Comparison of ENCODE assay signal across 24 cellular contexts in the genomic region with DNA sequence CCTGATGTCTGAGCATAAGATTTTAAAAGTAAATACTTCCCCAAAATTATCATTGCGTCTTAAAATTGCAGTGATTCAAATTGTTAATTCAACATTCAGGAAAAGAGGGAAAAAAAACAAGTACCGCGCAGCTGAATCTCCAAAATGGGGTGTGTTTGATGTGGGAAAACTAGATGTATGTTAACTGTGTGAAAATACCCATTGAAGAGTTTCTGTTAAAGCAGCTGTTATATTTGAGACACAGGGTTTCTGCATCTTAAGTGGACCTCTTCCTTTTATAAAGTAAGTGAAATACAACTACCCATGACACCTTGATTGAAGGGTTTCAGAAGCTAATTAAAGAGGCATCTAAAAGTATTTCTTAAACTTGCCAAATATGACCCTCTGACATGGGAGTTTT.
"Had no signal": no experiment of that assay in that cellular context is flagged by ENCODE, and none has a peak within 500 bp of the region (broad histone marks: within the 10 kb centered on the region; RNA-seq: fewer than 3 reads in every experiment).

No MANE protein-coding gene starts in this region.

- H3K27me3 ChIP-seq: colonic mucosa, esophagus muscularis mucosa, esophagus squamous epithelium, foreskin keratinocyte, gastrocnemius medialis, gastroesophageal sphincter, heart left ventricle, heart right ventricle had no signal

- H3K9me3 ChIP-seq: colonic mucosa, esophagus muscularis mucosa, esophagus squamous epithelium, gastrocnemius medialis, gastroesophageal sphincter had no signal

- H3K4me3 ChIP-seq: colonic mucosa, coronary artery, dorsolateral prefrontal cortex, esophagus muscularis mucosa, esophagus squamous epithelium, gastrocnemius medialis, gastroesophageal sphincter, heart left ventricle, heart right ventricle had no signal

- ATAC-seq: effector memory CD8-positive, alpha-beta T cell; esophagus mucosa; foreskin keratinocyte; gastrocnemius medialis; gastroesophageal sphincter; heart left ventricle; heart right ventricle had no signal

- H3K4me1 ChIP-seq: colonic mucosa, esophagus muscularis mucosa, esophagus squamous epithelium, foreskin keratinocyte, gastrocnemius medialis, gastroesophageal sphincter, heart left ventricle, heart right ventricle had no signal

- H3K27ac ChIP-seq: colonic mucosa, coronary artery, dorsolateral prefrontal cortex, epithelial cell of prostate, esophagus muscularis mucosa, esophagus squamous epithelium, foreskin keratinocyte, gastrocnemius medialis, gastroesophageal sphincter, heart left ventricle, heart right ventricle had no signal

- DNase-seq: colonic mucosa; cortex of kidney; dermis blood vessel endothelial cell; dorsolateral prefrontal cortex; effector CD4-positive, alpha-beta T cell; effector CD8-positive, alpha-beta T cell; effector memory CD4-positive, alpha-beta T cell; effector memory CD8-positive, alpha-beta T cell; endodermal cell; erythroblast; esophagus squamous epithelium; foreskin fibroblast; foreskin keratinocyte; foreskin melanocyte; gastrocnemius medialis; glutamatergic neuron; head of caudate nucleus; heart left ventricle; heart right ventricle had no signal

- H3K36me3 ChIP-seq: colonic mucosa, esophagus muscularis mucosa, esophagus squamous epithelium, gastrocnemius medialis, gastroesophageal sphincter, heart left ventricle, heart right ventricle had no signal
